In genomic region chr16:68800257-68800875, GRCh38 we compare ENCODE assay signal across 8 cellular contexts. TPM values are rescaled to one million over a fixed set of nuclear protein-coding genes. Genes with fewer than 3 reads are reported as not detected.
DNase-seq lines count a peak whose midpoint lies in the region; ATAC-seq and TF ChIP-seq lines count a peak whose summit lies in the region.

No MANE protein-coding gene starts in this region.

- H3K27ac Mint-ChIP-seq in Calu3 (ENCODE audit: unreplicated experiment): peak overlapping the region; percentile 19

- TF ChIP-seq CTCF in Calu3 (IDR thresholded peaks at IDR 0.05; ENCODE audit: unreplicated experiment) (peak; percentile 83), NB4 (IDR thresholded peaks at IDR 0.05; ENCODE audit: low read depth, low read length) (peak; percentile 85), brain microvascular endothelial cell (IDR thresholded peaks at IDR 0.05; ENCODE audit: low read depth, low read length, missing control alignments) (peak; percentile 90)

- H3K27me3 ChIP-seq in brain microvascular endothelial cell (replicated peaks): no peaks in the 10 kb centered on the region

- DNase-seq in Calu3 (peak; percentile 87), NB4 (ENCODE audit: low read depth) (peak; percentile 76), T-helper 1 cell (peak in 3 of 5 donors; percentile 4 to 57 (median 15)), brain microvascular endothelial cell (peak; percentile 92), kidney glomerular epithelial cell (lab: John Stamatoyannopoulos, UW) (peak; percentile 68)
- DNase-seq in stimulated activated CD4-positive, alpha-beta T cell treated with anti-CD3 and anti-CD28 coated beads, Interleukin-4, amount 100 ng/mL, for 48 hours (ENCODE audit: low read depth in 2 of 2): peak; percentile 14 to 28

- H3K4me1 Mint-ChIP-seq in Calu3 (ENCODE audit: low read depth, unreplicated experiment): peaks cover 35% of the 10 kb centered on the region

- ATAC-seq in GM21526 (IDR thresholded peaks at IDR 0.05; ENCODE audit: low FRiP score, unreplicated experiment) (peak; percentile 76), HG03565 (IDR thresholded peaks at IDR 0.05; ENCODE audit: unreplicated experiment) (no peak)

- peaks cover 35% of the 10 kb centered on the region for H3K36me3 Mint-ChIP-seq in Calu3 (ENCODE audit: insufficient read depth, unreplicated experiment)

- no peak overlapping the region for H3K4me3 Mint-ChIP-seq in Calu3 (ENCODE audit: low read depth, unreplicated experiment)

- no TSS peak for BruUV-seq in Calu3 (replicated peaks; lab: Mats Ljungman, UMichigan)

- H3K27ac ChIP-seq in brain microvascular endothelial cell: no peak overlapping the region

- no peak for TF ChIP-seq POLR2A in NB4 (IDR thresholded peaks at IDR 0.05; ENCODE audit: extremely low read depth, insufficient read length)

- no peaks in the 10 kb centered on the region for H3K36me3 ChIP-seq in brain microvascular endothelial cell (replicated peaks)

- CTCF ChIA-PET in Calu3 (lab: Charles Lee): interaction anchor here (0.9 to 1.3 kb wide), 4 partner anchors 63 to 271 kb away, joined by 3 to 7 read pairs (median 4); partner anchors contain the start of gene CDH1

- H3K4me3 ChIP-seq in NB4 (ENCODE audit: low read depth, low read length) (no peak overlapping the region), brain microvascular endothelial cell (ENCODE audit: low read depth, low read length) (no peak overlapping the region)

- no peaks in the 10 kb centered on the region for H3K27me3 Mint-ChIP-seq in Calu3 (ENCODE audit: unreplicated experiment)

- no peaks in the 10 kb centered on the region for H3K9me3 Mint-ChIP-seq in Calu3 (ENCODE audit: low read depth, unreplicated experiment)

- intact Hi-C loops in Calu3 (cut with micrococcal nuclease; ENCODE audit: unreplicated experiment): loop anchor here (1.0 to 10.0 kb wide), 4 partner anchors 60 to 276 kb away; no protein-coding TSS in a partner anchor

- in situ Hi-C loops in brain microvascular endothelial cell (cut with HindIII; ENCODE audit: low pct_ligation_motif_present, low sequenced_read_pairs): no loop called here

RNA-seq across cellular contexts. Expression of gene TANGO6, which starts 43.0 kb away (rescaled TPM):
- 18.0 TPM in 2 replicates for total RNA-seq in Calu3 (2022)

Comparison
In these comparisons a context has a peak if more than half of its experiments do, and no peak if none do; other contexts are left out.
1. DNase-seq: peak in every context shown above with its lines; median percentile 92 in brain microvascular endothelial cell; 87 in Calu3; 76 in NB4; 68 in kidney glomerular epithelial cell; 21 in stimulated activated CD4-positive, alpha-beta T cell treated with anti-CD3 and anti-CD28 coated beads, Interleukin-4, amount 100 ng/mL, for 48 hours; 15 in T-helper 1 cell.